Comparison of ENCODE assay signal across 8 cellular contexts in genomic region chr5:148384389-148384756, GRCh38. TPM values are rescaled to one million over a fixed set of nuclear protein-coding genes. Genes with fewer than 3 reads are reported as not detected.
DNase-seq lines count a peak whose midpoint lies in the region; ATAC-seq and TF ChIP-seq lines count a peak whose summit lies in the region.

No MANE protein-coding gene starts in this region.

- H3K9me2 ChIP-seq in MM.1S (replicated peaks; ENCODE audit: insufficient read depth, low read length), result no peaks in the 10 kb centered on the region

- ATAC-seq in GM21526 (IDR thresholded peaks at IDR 0.05; ENCODE audit: low FRiP score, unreplicated experiment) (peak; percentile 30), lung (ENCODE audit: insufficient read depth, low FRiP score) (no peak), upper lobe of left lung (ENCODE audit: low FRiP score in 2 of 2) (peak; percentile 33 to 50)

- H2AFZ ChIP-seq in MM.1S (ENCODE audit: low read length), result peak overlapping the region; percentile 20; the same call in 1 of the 2 replicates

- TF ChIP-seq EP300 in upper lobe of left lung (IDR thresholded peaks at IDR 0.05), result no peak

- TF ChIP-seq CTCF in MM.1S (IDR thresholded peaks at IDR 0.05; ENCODE audit: low read length), result no peak
- TF ChIP-seq CTCF in lung (IDR thresholded peaks at IDR 0.05; ENCODE audit: control extremely low read depth, extremely low read depth), result no peak
- no peak for TF ChIP-seq CTCF in upper lobe of left lung (IDR thresholded peaks at IDR 0.05)

- no peaks in the 10 kb centered on the region for H3K27me3 ChIP-seq in MM.1S (replicated peaks; ENCODE audit: insufficient read depth, low read length)
- no peaks in the 10 kb centered on the region for H3K27me3 ChIP-seq in lung (ENCODE audit: control insufficient read depth, insufficient read depth)
- H3K27me3 ChIP-seq in upper lobe of left lung, result no peaks in the 10 kb centered on the region

- H3K4me1 ChIP-seq in MM.1S (ENCODE audit: low read length) (peaks cover 15% of the 10 kb centered on the region), lung (ENCODE audit: control insufficient read depth in 2 of 2, insufficient read depth in 2 of 2, low read length in 2 of 2) (peaks cover 5 to 31% of the 10 kb centered on the region in 2 donors), upper lobe of left lung (peaks cover 25 to 56% (median 34%) of the 10 kb centered on the region in 4 donors)

- H3K36me3 ChIP-seq in MM.1S (replicated peaks; ENCODE audit: insufficient read depth, low read length) (no peaks in the 10 kb centered on the region), lung (ENCODE audit: control insufficient read depth in 2 of 2, insufficient read depth in 2 of 2, low read length in 2 of 2) (no peaks in the 10 kb centered on the region), upper lobe of left lung (no peaks in the 10 kb centered on the region)

- peak; percentile 4 for DNase-seq in COLO829 (ENCODE audit: low spot score)
- DNase-seq in MM.1S, result peak; percentile 8
- peak; percentile 0 for DNase-seq in cerebellum (ENCODE audit: low spot score)
- no peak for DNase-seq in lung (ENCODE audit: low spot score)
- DNase-seq in upper lobe of left lung, result peak in 1 of 2 donors; percentile 21
- no peak for DNase-seq in posterior vena cava (ENCODE audit: low spot score)
- no peak for DNase-seq in SKM-1 (lab: John Stamatoyannopoulos, UW; ENCODE audit: unreplicated experiment)

- no peaks in the 10 kb centered on the region for H3K9me3 ChIP-seq in MM.1S (replicated peaks; ENCODE audit: insufficient read depth, low read length)
- H3K9me3 ChIP-seq in lung (ENCODE audit: control insufficient read depth in 2 of 2, insufficient read depth in 1 of 2, low read length in 1 of 2), result no peaks in the 10 kb centered on the region
- no peaks in the 10 kb centered on the region for H3K9me3 ChIP-seq in upper lobe of left lung

- peak overlapping the region; percentile 72 for H3K4me3 ChIP-seq in MM.1S (ENCODE audit: low read length)
- H3K4me3 ChIP-seq in lung, result peak overlapping the region; percentile 90
- peak overlapping the region; percentile 51 to 87 (median 75) for H3K4me3 ChIP-seq in upper lobe of left lung

- H3K4me2 ChIP-seq in MM.1S (ENCODE audit: low read depth, low read length), result peak overlapping the region; percentile 73

- H3K79me2 ChIP-seq in MM.1S (ENCODE audit: low read length), result peaks cover 53% of the 10 kb centered on the region

- peak overlapping the region; percentile 80 for H3K9ac ChIP-seq in MM.1S (ENCODE audit: low read length)

- 3 to 11% methylated on average over 7 of the region's 7 CpGs for whole genome bisulfite sequencing in lung, 2 donors
- 5 to 8% methylated on average over 7 of the region's 7 CpGs for WGBS in upper lobe of left lung, 2 donors

- intact Hi-C loops in posterior vena cava (cut with DNase I), result no loop called here

- H4K20me1 ChIP-seq in MM.1S (ENCODE audit: insufficient read depth, low read length), result no peaks in the 10 kb centered on the region

- TF ChIP-seq POLR2A in upper lobe of left lung (IDR thresholded peaks at IDR 0.05), result no peak

- no peaks in the 10 kb centered on the region for H3F3A ChIP-seq in MM.1S (ENCODE audit: insufficient read depth, low read length)

- H3K27ac ChIP-seq in MM.1S (ENCODE audit: low read length) (peak overlapping the region; percentile 64; the same call in 1 of the 2 replicates), lung (ENCODE audit: low read depth in 1 of 2, low read length in 1 of 2) (peak overlapping the region; percentile 85 to 97), upper lobe of left lung (peak overlapping the region; percentile 95 to 96 (median 96))

RNA-seq across cellular contexts. Expression of gene FBXO38, which starts 0.6 kb away (rescaled TPM):
- 94.8 TPM for total RNA-seq in cerebellum
- total RNA-seq in lung, result 10 to 100 TPM; 56.9 to 77.2 TPM
- 10 to 100 TPM; 18.5 to 26.4 TPM for polyA plus RNA-seq in lung
- 100 to 1,000 TPM in 2 of 6 donors, 10 to 100 TPM in 4; 33.0 to 103 (median 61.6) TPM for total RNA-seq in upper lobe of left lung
- total RNA-seq in posterior vena cava, result 10 to 100 TPM; 39.4 to 39.6 TPM

RNA-seq across cellular contexts. Expression of gene SPINK9, which starts 49.0 kb away (rescaled TPM):
- total RNA-seq in cerebellum (not detected), lung (not detected), upper lobe of left lung (not detected), posterior vena cava (not detected)
- polyA plus RNA-seq in lung, result not detected

Comparison
In these comparisons a context has a peak if more than half of its experiments do, and no peak if none do; other contexts are left out.
1. DNase-seq: peak in COLO829 (single experiment), MM.1S (single experiment) and cerebellum (single experiment); none in lung (single experiment), posterior vena cava (single experiment) and SKM-1 (single experiment).
2. Peak in every context shown above with its lines, with median percentiles within 50 percentile points of each other: H3K27ac ChIP-seq and H3K4me3 ChIP-seq.